In genomic region chr12:123390415-123391093, GRCh38 we compare ENCODE assay signal across 9 cellular contexts. TPM values are rescaled to one million over a fixed set of nuclear protein-coding genes. Genes with fewer than 3 reads are reported as not detected.
DNase-seq lines count a peak whose midpoint lies in the region; ATAC-seq and TF ChIP-seq lines count a peak whose summit lies in the region.
"Had no signal": no experiment of that assay in that cellular context is flagged by ENCODE, and none has a peak within 500 bp of the region (broad histone marks: within the 10 kb centered on the region; RNA-seq: fewer than 3 reads in every experiment).

No MANE protein-coding gene starts in this region.

- peaks cover 16% of the 10 kb centered on the region; the same call in 1 of the 2 replicates for H3K36me3 ChIP-seq in ES-I3 (ENCODE audit: insufficient read depth, low read length)

- H3K4me1 Mint-ChIP-seq in activated B cell treated with CpG ODN at 0.5 μM for 24 hours: peaks cover 24% of the 10 kb centered on the region

- TF ChIP-seq CTCF in activated B cell treated with CpG ODN at 0.5 μM for 24 hours (IDR thresholded peaks at IDR 0.05): no peak
- no peak for TF ChIP-seq CTCF in fibroblast of the aortic adventitia (IDR thresholded peaks at IDR 0.05; ENCODE audit: insufficient read depth, low read length)
- no peak for TF ChIP-seq CTCF in retinal pigment epithelial cell (conservative IDR thresholded peaks at IDR 0.05; ENCODE audit: low read depth, low read length)

- no peaks in the 10 kb centered on the region for H3K27me3 Mint-ChIP-seq in activated B cell treated with CpG ODN at 0.5 μM for 24 hours

- H3K27ac Mint-ChIP-seq in activated B cell treated with CpG ODN at 0.5 μM for 24 hours: peak overlapping the region; percentile 76

- no peaks in the 10 kb centered on the region for H3K9me3 Mint-ChIP-seq in activated B cell treated with CpG ODN at 0.5 μM for 24 hours

- CTCF ChIA-PET in activated B cell treated with CpG ODN at 0.5 μM for 24 hours (lab: Charles Lee): interaction anchor here (0.5 kb wide), 1 partner anchor 138 kb away, joined by 4 read pairs; no protein-coding TSS in a partner anchor

- peak overlapping the region; percentile 70; the same call in 1 of the 2 replicates for H3K9ac ChIP-seq in ES-I3 (ENCODE audit: low read depth, low read length)

- H3K4me3 Mint-ChIP-seq in activated B cell treated with CpG ODN at 0.5 μM for 24 hours: peak overlapping the region; percentile 86

- ATAC-seq in activated B cell treated with CpG ODN at 0.5 μM for 24 hours (ENCODE audit: low read depth): no peak
- ATAC-seq in HG03520 (IDR thresholded peaks at IDR 0.05; ENCODE audit: unreplicated experiment): no peak
- ATAC-seq in GM21528 (IDR thresholded peaks at IDR 0.05; ENCODE audit: low FRiP score, unreplicated experiment): no peak

- H3K4me1 ChIP-seq in ES-I3 (ENCODE audit: insufficient read depth, low read length): peaks cover 18% of the 10 kb centered on the region

- no peaks in the 10 kb centered on the region for H3K9me3 ChIP-seq in ES-I3 (ENCODE audit: control insufficient read depth, insufficient read depth, low read length)
- H3K9me3 ChIP-seq: SJSA1 had no signal

- peaks cover 42% of the 10 kb centered on the region for H3K36me3 Mint-ChIP-seq in activated B cell treated with CpG ODN at 0.5 μM for 24 hours (ENCODE audit: low read depth)

- POLR2A ChIA-PET in activated B cell treated with CpG ODN at 0.5 μM for 24 hours (lab: Charles Lee): interaction anchor here (0.6 to 2.0 kb wide), 6 partner anchors 23 to 158 kb away, joined by 5 to 13 read pairs (median 6); partner anchors contain the start of genes MPHOSPH9 and MTRFR

- DNase-seq in activated B cell treated with CpG ODN at 0.5 μM for 24 hours: no peak
- no peak for DNase-seq in fibroblast of the aortic adventitia (ENCODE audit: low read depth)
- DNase-seq in retinal pigment epithelial cell (ENCODE audit: low read depth): no peak
- no peak for DNase-seq in AG08396 (ENCODE audit: low spot score)
- no peak for DNase-seq in DMS53 (lab: John Stamatoyannopoulos, UW)

- intact Hi-C loops in activated B cell treated with CpG ODN at 0.5 μM for 24 hours (cut with micrococcal nuclease): no loop called here

- H3K4me3 ChIP-seq in fibroblast of the aortic adventitia (ENCODE audit: low read depth, low read length) (peak overlapping the region; percentile 72), retinal pigment epithelial cell (ENCODE audit: low read length) (peak overlapping the region; percentile 63)

RNA-seq across cellular contexts. Expression of gene KMT5A, which starts 6.6 kb away (rescaled TPM):
- total RNA-seq in activated B cell treated with CpG ODN at 0.5 μM for 24 hours: 29.4 and 36.0 TPM in 2 replicates
- total RNA-seq in fibroblast of the aortic adventitia (ENCODE audit: low replicate concordance): 46.5 and 63.1 TPM in 2 replicates

RNA-seq across cellular contexts. Expression of gene SBNO1, which starts 25.9 kb away (rescaled TPM):
- total RNA-seq in activated B cell treated with CpG ODN at 0.5 μM for 24 hours: 43.2 and 48.6 TPM in 2 replicates
- total RNA-seq in fibroblast of the aortic adventitia (ENCODE audit: low replicate concordance): 38.6 and 70.6 TPM in 2 replicates

RNA-seq across cellular contexts. Expression of gene RILPL2, which starts 45.9 kb away (rescaled TPM):
- total RNA-seq in activated B cell treated with CpG ODN at 0.5 μM for 24 hours (11.2 and 12.2 TPM in 2 replicates), fibroblast of the aortic adventitia (ENCODE audit: low replicate concordance) (3.6 and 7.4 TPM in 2 replicates)
